Comparison of ENCODE assay signal across 25 cellular contexts in genomic region chr3:126998320-126998719, GRCh38. TPM values are rescaled to one million over a fixed set of nuclear protein-coding genes. Genes with fewer than 3 reads are reported as not detected.
DNase-seq lines count a peak whose midpoint lies in the region; ATAC-seq and TF ChIP-seq lines count a peak whose summit lies in the region.
"Had no signal": no experiment of that assay in that cellular context is flagged by ENCODE, and none has a peak within 500 bp of the region (broad histone marks: within the 10 kb centered on the region; RNA-seq: fewer than 3 reads in every experiment).

No MANE protein-coding gene starts in this region.

- intact Hi-C loops in PC-3 (cut with micrococcal nuclease) = no loop called here

- CTCF ChIA-PET in PC-3 (lab: Charles Lee) = no interaction called here

- H3K79me2 ChIP-seq in PC-3 (ENCODE audit: low read length) = peaks cover 43% of the 10 kb centered on the region

- H3K14ac ChIP-seq in mesenchymal stem cell (ENCODE audit: low read length in 2 of 2) = no peak overlapping the region

- no peak overlapping the region for H3K23ac ChIP-seq in mesenchymal stem cell (ENCODE audit: low read length in 2 of 2)

- H3K18ac ChIP-seq in mesenchymal stem cell (ENCODE audit: low read depth in 1 of 2, low read length in 2 of 2) = no peak overlapping the region

- peak overlapping the region; percentile 14 for H4K91ac ChIP-seq in mesenchymal stem cell (ENCODE audit: low read length)

- no peak overlapping the region for H2BK5ac ChIP-seq in mesenchymal stem cell (ENCODE audit: low read depth, low read length, poor library complexity, severe bottlenecking)

- 97% methylated on average over 4 of the region's 4 CpGs for WGBS in mesenchymal stem cell

- H3K9me2 ChIP-seq in PC-3 (replicated peaks; ENCODE audit: low read length) = no peaks in the 10 kb centered on the region
- H3K9me2 ChIP-seq: SK-N-SH had no signal

- H3K4me3 ChIP-seq in mesenchymal stem cell (ENCODE audit: insufficient read depth in 1 of 2, low read depth in 1 of 2, low read length in 2 of 2) = no peak overlapping the region
- H3K4me3 ChIP-seq in PC-3 (ENCODE audit: low read length) = no peak overlapping the region
- H3K4me3 ChIP-seq: prostate gland, tibial nerve had no signal

- TF ChIP-seq CTCF in VCaP (conservative IDR thresholded peaks at IDR 0.05) (no peak), type B pancreatic cell (conservative IDR thresholded peaks at IDR 0.05) (no peak), PC-3 (conservative IDR thresholded peaks at IDR 0.05; ENCODE audit: low read depth, low read length) (no peak)

- H2BK12ac ChIP-seq in mesenchymal stem cell (ENCODE audit: low read length in 2 of 2) = no peak overlapping the region

- H3K9ac ChIP-seq in mesenchymal stem cell (ENCODE audit: low read length) = no peak overlapping the region
- no peak overlapping the region for H3K9ac ChIP-seq in PC-3 (ENCODE audit: low read length)
- H3K9ac ChIP-seq: SK-N-SH had no signal

- POLR2A ChIA-PET in PC-3 (lab: Charles Lee; ENCODE audit: unreplicated experiment) = no interaction called here

- H2AFZ ChIP-seq in mesenchymal stem cell (ENCODE audit: low read depth, low read length) (no peak overlapping the region), PC-3 (ENCODE audit: low read length) (no peak overlapping the region)

- DNase-seq in DMS 273 (lab: John Stamatoyannopoulos, UW; ENCODE audit: unreplicated experiment) = peak; percentile 55
- no peak for DNase-seq in DMS 273 treated with DMSO at 0.1 percent for 48 hours (lab: John Stamatoyannopoulos, UW)
- no peak for DNase-seq in mesenchymal stem cell
- no peak for DNase-seq in type B pancreatic cell (ENCODE audit: extremely low spot score, unreplicated experiment)
- no peak for DNase-seq in DMS53 (lab: John Stamatoyannopoulos, UW)
- no peak for DNase-seq in PC-3
- no peak for DNase-seq in effector CD4-positive, alpha-beta T cell
- DNase-seq: activated CD4-positive, alpha-beta memory T cell treated with anti-CD3 and anti-CD28 coated beads, Interleukin-2, amount 10 ng/mL, durations not matched to agents 7 days and 5 days; activated CD4-positive, CD25-positive, alpha-beta regulatory T cell; activated naive CD4-positive, alpha-beta T cell treated with Interleukin-2 at 50 U/mL for 16 hours; activated T-cell treated with anti-CD3 and anti-CD28 coated beads for 4 hours; AML-193; amniotic stem cell; erythroblast; foreskin melanocyte; kidney; NCI-H1048; NCI-H446 treated with DMSO at 0.1 percent for 48 hours; SK-N-SH; stimulated activated CD4-positive, alpha-beta T cell treated with anti-CD3 and anti-CD28 coated beads, Interleukin-2, amount 100 ng/mL, for 24 hours; stimulated activated naive CD4-positive, alpha-beta T cell had no signal

- H4K8ac ChIP-seq in mesenchymal stem cell (ENCODE audit: low read length) = no peak overlapping the region

- peaks cover 20 to 82% of the 10 kb centered on the region in 2 experiments for H3K36me3 ChIP-seq in mesenchymal stem cell (ENCODE audit: control insufficient read depth in 1 of 2, insufficient read depth in 2 of 2, low read depth in 1 of 2, low read length in 2 of 2)
- H3K36me3 ChIP-seq in PC-3 (ENCODE audit: low read depth, low read length) = no peaks in the 10 kb centered on the region
- H3K36me3 ChIP-seq: prostate gland had no signal

- peaks cover 65% of the 10 kb centered on the region for H3K4me1 ChIP-seq in mesenchymal stem cell (ENCODE audit: control insufficient read depth, insufficient read depth, low read depth, low read length)
- no peaks in the 10 kb centered on the region for H3K4me1 ChIP-seq in PC-3 (ENCODE audit: insufficient read depth, low read length)

- H3K4me3 Mint-ChIP-seq in type B pancreatic cell = no peak overlapping the region
- H3K4me3 Mint-ChIP-seq: activated CD4-positive, alpha-beta memory T cell treated with anti-CD3 and anti-CD28 coated beads, Interleukin-2, amount 10 ng/mL, durations not matched to agents 7 days and 5 days had no signal

- H3K79me1 ChIP-seq in mesenchymal stem cell (replicated peaks; ENCODE audit: low read length, poor library complexity, severe bottlenecking) = peaks cover 43% of the 10 kb centered on the region

- BruUV-seq in PC-3 (replicated peaks; lab: Mats Ljungman, UMichigan) = no TSS peak

- peak overlapping the region in 1 of 2 experiments; percentile 37 for H3K4ac ChIP-seq in mesenchymal stem cell (ENCODE audit: low read depth in 1 of 2, low read length in 2 of 2)

- H3K27me3 ChIP-seq in mesenchymal stem cell (ENCODE audit: control insufficient read depth in 1 of 2, insufficient read depth in 1 of 2, low read length in 2 of 2) (no peaks in the 10 kb centered on the region), PC-3 (ENCODE audit: low read length) (no peaks in the 10 kb centered on the region)
- H3K27me3 ChIP-seq: tibial nerve had no signal

- H3K27me3 Mint-ChIP-seq in type B pancreatic cell = no peaks in the 10 kb centered on the region
- H3K27me3 Mint-ChIP-seq: activated CD4-positive, alpha-beta memory T cell treated with anti-CD3 and anti-CD28 coated beads, Interleukin-2, amount 10 ng/mL, durations not matched to agents 7 days and 5 days had no signal

- no peaks in the 10 kb centered on the region for H4K20me1 ChIP-seq in PC-3 (ENCODE audit: low read length)

- H2BK15ac ChIP-seq in mesenchymal stem cell (ENCODE audit: low read depth, poor library complexity, severe bottlenecking) = no peak overlapping the region

- peak overlapping the region; percentile 23 for H3K27ac Mint-ChIP-seq in type B pancreatic cell
- H3K27ac Mint-ChIP-seq: activated CD4-positive, alpha-beta memory T cell treated with anti-CD3 and anti-CD28 coated beads, Interleukin-2, amount 10 ng/mL, durations not matched to agents 7 days and 5 days had no signal

- H3K9me3 Mint-ChIP-seq in type B pancreatic cell = no peaks in the 10 kb centered on the region
- H3K9me3 Mint-ChIP-seq: activated CD4-positive, alpha-beta memory T cell treated with anti-CD3 and anti-CD28 coated beads, Interleukin-2, amount 10 ng/mL, durations not matched to agents 7 days and 5 days had no signal

- peaks cover 12% of the 10 kb centered on the region for H3K4me1 Mint-ChIP-seq in type B pancreatic cell (ENCODE audit: unreplicated experiment)
- H3K4me1 Mint-ChIP-seq: activated CD4-positive, alpha-beta memory T cell treated with anti-CD3 and anti-CD28 coated beads, Interleukin-2, amount 10 ng/mL, durations not matched to agents 7 days and 5 days had no signal

- no peak for ATAC-seq in PC-3

- no peak overlapping the region for H2BK120ac ChIP-seq in mesenchymal stem cell (ENCODE audit: low read depth, low read length)

- no peaks in the 10 kb centered on the region for H3K9me3 ChIP-seq in mesenchymal stem cell (ENCODE audit: control insufficient read depth, low read length)
- no peaks in the 10 kb centered on the region for H3K9me3 ChIP-seq in PC-3 (ENCODE audit: low read length)
- H3K9me3 ChIP-seq: prostate gland, SK-N-SH, tibial nerve had no signal

- H3K4me2 ChIP-seq in mesenchymal stem cell (ENCODE audit: low read length, poor library complexity, severe bottlenecking) (no peak overlapping the region), PC-3 (ENCODE audit: low read length) (no peak overlapping the region)
- H3K4me2 ChIP-seq: SK-N-SH had no signal

- no peak overlapping the region for H2AK5ac ChIP-seq in mesenchymal stem cell (ENCODE audit: low read length, severe bottlenecking)

- H3K27ac ChIP-seq in VCaP (peak overlapping the region; percentile 53), mesenchymal stem cell (ENCODE audit: low read length, poor library complexity, severe bottlenecking) (no peak overlapping the region), PC-3 (ENCODE audit: low read length) (no peak overlapping the region)
- H3K27ac ChIP-seq: 22Rv1, prostate gland had no signal

- H3F3A ChIP-seq in PC-3 (ENCODE audit: low read length, unreplicated experiment) = no peaks in the 10 kb centered on the region

- H3K36me3 Mint-ChIP-seq in type B pancreatic cell = no peaks in the 10 kb centered on the region

RNA-seq across cellular contexts. Expression of gene PLXNA1, which starts 15.4 kb away (rescaled TPM):
- 51.0 TPM for polyA plus RNA-seq in mesenchymal stem cell (2013, experiment 1 of 2)
- polyA plus RNA-seq in mesenchymal stem cell (2013, experiment 2 of 2) = 49.9 TPM
- 55.9 and 59.2 TPM in 2 replicates for total RNA-seq in type B pancreatic cell (ENCODE audit: low replicate concordance)
- total RNA-seq in PC-3 (2014; rRNA removed) = 30.0 and 38.0 TPM in 2 replicates
